8 cellular contexts compared by ENCODE assay signal in the genomic region with DNA sequence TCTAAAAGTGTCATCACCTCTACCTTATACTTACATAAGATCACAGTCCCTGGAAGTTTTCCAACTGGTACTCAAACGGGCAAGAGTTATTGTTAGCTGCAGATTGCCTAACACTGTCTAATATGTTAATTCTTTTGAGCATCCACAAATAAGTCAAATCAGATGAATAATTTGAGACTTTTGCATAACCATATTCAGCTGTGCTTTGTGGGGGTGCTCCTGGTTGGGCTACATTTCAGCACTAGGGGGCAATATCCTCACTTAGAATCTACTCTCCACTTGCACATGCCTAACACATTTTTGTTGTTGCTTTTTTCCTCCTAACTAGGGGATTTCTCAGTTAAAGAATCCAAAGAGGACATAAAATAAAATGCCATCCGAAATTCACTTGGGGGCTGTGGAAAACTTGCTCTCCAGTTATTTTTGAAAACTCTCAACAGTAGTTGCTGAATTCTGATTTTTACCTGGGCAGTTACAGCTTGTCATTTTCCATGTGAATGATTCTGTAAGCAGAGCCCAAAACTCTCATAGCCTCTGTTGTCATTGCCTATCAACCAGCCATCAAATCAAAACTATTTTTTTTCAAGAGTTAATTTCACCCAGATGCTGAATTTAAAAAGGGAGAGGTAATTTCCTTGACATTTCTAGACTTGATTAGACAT.
DNase-seq lines count a peak whose midpoint lies in the region; ATAC-seq lines count a peak whose summit lies in the region.

No MANE protein-coding gene starts in this region.

- ATAC-seq in GM18858 (IDR thresholded peaks at IDR 0.05; ENCODE audit: unreplicated experiment): peak; percentile 78
- ATAC-seq in HG02981 (IDR thresholded peaks at IDR 0.05; ENCODE audit: unreplicated experiment): peak; percentile 85

- no peak overlapping the region for H3K27ac Mint-ChIP-seq in activated CD4-positive, alpha-beta memory T cell treated with anti-CD3 and anti-CD28 coated beads, Interleukin-2, amount 10 ng/mL, durations not matched to agents 7 days and 5 days

- no peaks in the 10 kb centered on the region for H3K36me3 Mint-ChIP-seq in activated CD4-positive, alpha-beta memory T cell treated with anti-CD3 and anti-CD28 coated beads, Interleukin-2, amount 10 ng/mL, durations not matched to agents 7 days and 5 days (ENCODE audit: low read depth)

- POLR2A ChIA-PET in activated CD4-positive, alpha-beta memory T cell treated with anti-CD3 and anti-CD28 coated beads, Interleukin-2, amount 10 ng/mL, durations not matched to agents 7 days and 5 days (lab: Charles Lee): no interaction called here

- peaks cover 17% of the 10 kb centered on the region for H3K27me3 Mint-ChIP-seq in activated CD4-positive, alpha-beta memory T cell treated with anti-CD3 and anti-CD28 coated beads, Interleukin-2, amount 10 ng/mL, durations not matched to agents 7 days and 5 days

- no peak overlapping the region for H3K4me3 Mint-ChIP-seq in activated CD4-positive, alpha-beta memory T cell treated with anti-CD3 and anti-CD28 coated beads, Interleukin-2, amount 10 ng/mL, durations not matched to agents 7 days and 5 days

- H3K9me3 Mint-ChIP-seq in activated CD4-positive, alpha-beta memory T cell treated with anti-CD3 and anti-CD28 coated beads, Interleukin-2, amount 10 ng/mL, durations not matched to agents 7 days and 5 days: no peaks in the 10 kb centered on the region

- in situ Hi-C loops in Caki2 (cut with HindIII; ENCODE audit: low pct_unique_long_range_greater_than_20kb, low sequenced_read_pairs): no loop called here

- no peaks in the 10 kb centered on the region for H3K4me1 Mint-ChIP-seq in activated CD4-positive, alpha-beta memory T cell treated with anti-CD3 and anti-CD28 coated beads, Interleukin-2, amount 10 ng/mL, durations not matched to agents 7 days and 5 days

- CTCF ChIA-PET in activated CD4-positive, alpha-beta memory T cell treated with anti-CD3 and anti-CD28 coated beads, Interleukin-2, amount 10 ng/mL, durations not matched to agents 7 days and 5 days (lab: Charles Lee): interaction anchor here (0.6 to 4.7 kb wide), 13 partner anchors 8 to 494 kb away, joined by 3 to 52 read pairs (median 3); a partner anchor contains a TSS

- DNase-seq in Caki2 (ENCODE audit: low read depth): peak; percentile 33
- DNase-seq in NCI-H2196 (lab: John Stamatoyannopoulos, UW; ENCODE audit: unreplicated experiment): peak; percentile 33
- DNase-seq in activated CD4-positive, alpha-beta memory T cell treated with anti-CD3 and anti-CD28 coated beads, Interleukin-2, amount 10 ng/mL, durations not matched to agents 7 days and 5 days: peak; percentile 31
- peak; percentile 40 for DNase-seq in foreskin melanocyte
- peak; percentile 64 for DNase-seq in retina
- DNase-seq in DMS153 treated with DMSO at 0.1 percent for 48 hours (lab: John Stamatoyannopoulos, UW; ENCODE audit: unreplicated experiment): no peak
